8 cellular contexts compared by ENCODE assay signal in the genomic region with DNA sequence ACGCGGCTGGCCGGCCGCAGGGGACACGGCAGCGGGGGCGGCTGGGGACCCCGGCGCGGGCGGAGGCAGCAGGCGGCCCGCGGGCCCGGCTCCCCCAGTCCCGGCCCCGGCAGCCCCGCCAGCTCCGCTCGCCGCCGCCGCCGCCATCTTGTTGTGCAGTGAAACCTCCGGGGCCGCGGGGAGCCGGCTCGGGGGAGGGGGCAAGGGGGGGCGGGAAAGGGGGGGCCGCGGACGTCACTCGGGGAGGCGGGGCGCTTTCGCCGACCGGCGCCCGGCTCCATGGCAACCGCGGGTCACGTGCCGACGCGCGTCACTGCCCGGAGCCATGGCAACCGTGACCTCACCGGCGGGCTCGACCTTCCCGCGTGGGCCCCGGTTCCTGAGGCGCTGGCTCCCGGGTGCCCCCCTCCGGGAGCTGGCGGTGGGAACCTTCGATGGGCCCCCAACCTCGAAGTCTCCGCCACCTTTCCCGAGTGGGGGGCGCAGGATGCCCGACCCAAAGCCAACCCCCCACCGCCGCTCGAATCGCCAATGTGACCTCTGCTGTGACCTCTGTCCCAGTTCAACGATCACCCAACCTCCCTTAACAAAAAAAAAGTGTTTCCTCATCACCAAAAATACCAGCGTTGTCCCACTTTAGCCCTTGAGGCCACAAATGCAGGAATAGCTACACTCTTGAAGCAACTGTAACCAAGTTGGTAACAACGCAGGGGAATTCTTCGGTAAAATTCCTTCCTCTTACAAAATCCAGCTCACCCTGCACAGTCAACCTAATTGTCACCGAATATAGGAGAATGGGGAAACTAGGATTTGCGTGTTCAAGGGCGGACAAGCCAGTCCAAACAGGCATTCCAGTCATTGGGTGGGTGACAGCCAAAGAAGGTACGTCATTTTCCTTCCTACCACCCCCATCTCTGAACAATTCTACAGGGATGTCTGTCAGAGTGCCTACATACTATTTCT. TPM values are rescaled to one million over a fixed set of nuclear protein-coding genes. Genes with fewer than 3 reads are reported as not detected.
DNase-seq lines count a peak whose midpoint lies in the region; ATAC-seq, FAIRE-seq and TF ChIP-seq lines count a peak whose summit lies in the region.

SIK3 (minus strand) TSS at position 160 of the 963 bp plus-strand sequence; CDS start at position 147, 13 bp downstream.

- FAIRE-seq in keratinocyte (lab: Jason Lieb, UNC), result peak; percentile 9

- peak within 1 kb of the TSS; percentile 59 for H2AFZ ChIP-seq in keratinocyte (ENCODE audit: control insufficient read depth, low read length)

- H3K4me1 ChIP-seq in keratinocyte (ENCODE audit: control insufficient read depth, extremely low read depth, insufficient read depth, low read length), result peaks cover 36% of the 10 kb centered on the region

- peaks cover 5% of the 10 kb centered on the region for H3K9me1 ChIP-seq in keratinocyte (ENCODE audit: control insufficient read depth, extremely low read depth, insufficient read depth, low read length)

- dilution Hi-C loops in keratinocyte (cut with MboI; ENCODE audit: extremely low pct_ligation_motif_present, low sequenced_read_pairs), result no loop called here

- H3K36me3 ChIP-seq in keratinocyte (ENCODE audit: control insufficient read depth in 2 of 2, extremely low read depth in 1 of 2, insufficient read depth in 2 of 2, low read length in 2 of 2), result no peaks in the 10 kb centered on the region

- H4K20me1 ChIP-seq in keratinocyte (ENCODE audit: control insufficient read depth, extremely low read depth, insufficient read depth, low read length), result peaks cover 2% of the 10 kb centered on the region

- ATAC-seq in GM18907 (IDR thresholded peaks at IDR 0.05; ENCODE audit: unreplicated experiment) (peak; percentile 72), HG03159 (IDR thresholded peaks at IDR 0.05; ENCODE audit: unreplicated experiment) (peak; percentile 79)

- peak within 1 kb of the TSS; percentile 89 for H3K27ac ChIP-seq in keratinocyte (ENCODE audit: control insufficient read depth, insufficient read depth, low read length)

- peak within 1 kb of the TSS; percentile 92 for H3K9ac ChIP-seq in keratinocyte (ENCODE audit: control insufficient read depth, extremely low read depth, insufficient read depth, low read length)

- DNase-seq in ACHN (peak; percentile 91), NCI-H226 (peak; percentile 79), keratinocyte (ENCODE audit: low read depth, low spot score) (no peak)
- peak; percentile 78 for DNase-seq in activated CD4-positive, CD25-positive, alpha-beta regulatory T cell treated with anti-CD3 and anti-CD28 coated beads, Interleukin-2, amount 50 U/mL, for 16 hours (ENCODE audit: low read depth, low spot score)
- DNase-seq in central memory CD4-positive, alpha-beta T cell, result peak; percentile 93
- DNase-seq in stimulated activated CD4-positive, alpha-beta T cell treated with anti-CD3 and anti-CD28 coated beads, Interleukin-12 subunit alpha, Interleukin-12 subunit beta, amount 100 ng/mL, for 48 hours (ENCODE audit: low read depth in 2 of 3, low spot score in 1 of 3), result peak; percentile 81 to 93 (median 84)

- peak in 1 of 3 experiments; percentile 60 for TF ChIP-seq CTCF in keratinocyte (optimal IDR thresholded peaks at IDR 0.05 in 1 of 3, IDR thresholded peaks at IDR 0.05 in 1 of 3, conservative IDR thresholded peaks at IDR 0.05 in 1 of 3; ENCODE audit: extremely low read depth in 1 of 3, insufficient read depth in 2 of 3, low read length in 3 of 3)

- H3K27me3 ChIP-seq in keratinocyte (ENCODE audit: control insufficient read depth, extremely low read depth, insufficient read depth, low read length), result no peaks in the 10 kb centered on the region

- H3K4me2 ChIP-seq in keratinocyte (ENCODE audit: control insufficient read depth, extremely low read depth, insufficient read depth, low read depth, low read length), result peak within 1 kb of the TSS; percentile 84

- no peaks in the 10 kb centered on the region for H3K9me3 ChIP-seq in keratinocyte (ENCODE audit: control insufficient read depth, low read depth, low read length)

- peaks cover 45% of the 10 kb centered on the region for H3K79me2 ChIP-seq in keratinocyte (ENCODE audit: control insufficient read depth, insufficient read depth, low read length)

- peak within 1 kb of the TSS; percentile 85 to 95 (median 93) for H3K4me3 ChIP-seq in keratinocyte (ENCODE audit: control insufficient read depth in 2 of 3, extremely low read depth in 1 of 3, insufficient read depth in 2 of 3, low read depth in 1 of 3, low read length in 3 of 3)

- in situ Hi-C loops in ACHN (cut with HindIII; ENCODE audit: low pct_ligation_motif_present, low pct_unique_long_range_greater_than_20kb, low sequenced_read_pairs), result no loop called here

RNA-seq across cellular contexts. Expression of gene SIK3, which starts in this region (rescaled TPM):
- 4.4 to 10.7 TPM (median 8.2 TPM) in 3 replicates for polyA plus RNA-seq in keratinocyte
- polyA plus RNA-seq in keratinocyte (2011; ENCODE audit: low read depth), result 13.4 TPM
- polyA plus RNA-seq in keratinocyte (2011; cell fraction: cytosol; rRNA removed), result 9.1 and 10.4 TPM in 2 replicates
- 27.3 and 28.8 TPM in 2 replicates for polyA plus RNA-seq in keratinocyte (2011; cell fraction: nucleus; rRNA removed)
- polyA plus RNA-seq in keratinocyte (2012; ENCODE audit: low replicate concordance), result 9.5 and 15.3 TPM in 2 replicates
- polyA minus RNA-seq in keratinocyte, result 14.6 to 51.7 TPM (median 22.5 TPM) in 3 replicates
- 12.1 TPM for polyA minus RNA-seq in keratinocyte (2011; cell fraction: cytosol; rRNA and poly(A)+ RNA removed)
- polyA minus RNA-seq in keratinocyte (2011; cell fraction: nucleus; rRNA and poly(A)+ RNA removed), result 21.2 and 44.1 TPM in 2 replicates
